9 cellular contexts compared by ENCODE assay signal in the genomic region with DNA sequence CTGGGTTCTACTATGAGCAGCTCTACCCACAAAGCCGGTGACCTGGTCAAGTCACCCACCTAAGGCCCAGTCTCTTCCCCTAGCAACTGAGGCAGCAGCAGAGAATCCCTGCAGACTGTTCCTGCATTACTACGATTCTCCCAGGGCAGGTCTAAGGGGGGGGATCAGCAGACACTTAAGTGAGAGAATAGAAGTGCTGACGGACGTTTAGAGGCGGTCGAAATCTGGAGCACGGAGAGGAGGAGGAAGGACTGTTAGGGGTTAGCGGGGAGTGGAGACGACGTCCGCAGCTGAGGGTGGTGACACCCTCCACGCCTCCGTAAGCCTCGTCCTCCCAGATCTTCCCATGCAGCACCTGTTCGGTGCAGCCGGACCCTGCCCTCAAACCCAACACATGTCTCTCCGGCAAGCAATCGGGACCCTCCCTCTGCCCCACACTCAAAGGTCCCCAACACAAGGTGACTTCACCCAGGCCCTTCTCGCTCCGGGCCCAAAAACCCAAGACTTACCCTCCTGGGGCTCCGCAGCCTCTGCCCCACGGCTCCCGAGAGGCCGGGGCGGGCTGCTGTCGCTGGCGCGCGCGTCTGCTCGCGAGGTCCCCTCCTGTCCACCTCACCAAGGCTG. TPM values are rescaled to one million over a fixed set of nuclear protein-coding genes. Genes with fewer than 3 reads are reported as not detected.
A peak's percentile ranks its signal among the peaks of the same experiment; 100 is the strongest.
DNase-seq lines count a peak whose midpoint lies in the region; ATAC-seq and TF ChIP-seq lines count a peak whose summit lies in the region.
"Not testable (repeated sequence)": the region's sequence is repeated elsewhere in the genome, so short reads cannot be mapped to it uniquely, and the experiment has no call there.
"Had no signal": no experiment of that assay in that cellular context is flagged by ENCODE, and none has a peak within 500 bp of the region (broad histone marks: within the 10 kb centered on the region; RNA-seq: fewer than 3 reads in every experiment).

No MANE protein-coding gene starts in this region.

- H3K79me2 ChIP-seq in neural progenitor cell (ENCODE audit: low read depth) = peaks cover 36% of the 10 kb centered on the region

- peak overlapping the region; percentile 80 for H3K4me3 ChIP-seq in effector memory CD4-positive, alpha-beta T cell (ENCODE audit: insufficient read depth, low read depth, low read length, poor library complexity, severe bottlenecking)
- H3K4me3 ChIP-seq in iPS-18a (ENCODE audit: low read length) = peak overlapping the region; percentile 75
- peak overlapping the region; percentile 84 for H3K4me3 ChIP-seq in neural progenitor cell
- peak overlapping the region; percentile 83 for H3K4me3 ChIP-seq in suprapubic skin

- peaks cover 38% of the 10 kb centered on the region for H3K36me3 Mint-ChIP-seq in activated T-helper 17 cell treated with anti-CD3 and anti-CD28 coated beads, Interleukin-2, amount 50 U/mL, for 72 hours (ENCODE audit: low read depth)
- H3K36me3 Mint-ChIP-seq in neural progenitor cell = not testable (repeated sequence)

- WGBS in suprapubic skin = 4% methylated on average over 16 of the region's 32 CpGs

- peak overlapping the region; percentile 45 for H2AFZ ChIP-seq in neural progenitor cell (replicated peaks)

- peak overlapping the region; percentile 68 for H3K9ac ChIP-seq in iPS-18a (ENCODE audit: low read length)
- H3K9ac ChIP-seq in neural progenitor cell = peak overlapping the region; percentile 84

- peak overlapping the region; percentile 85 for H3K27ac Mint-ChIP-seq in activated T-helper 17 cell treated with anti-CD3 and anti-CD28 coated beads, Interleukin-2, amount 50 U/mL, for 72 hours
- peak overlapping the region; percentile 63 for H3K27ac Mint-ChIP-seq in neural progenitor cell

- not testable (repeated sequence) for TF ChIP-seq POLR2A in suprapubic skin (IDR thresholded peaks at IDR 0.05)

- not testable (repeated sequence) for H3F3A ChIP-seq in neural progenitor cell (ENCODE audit: low read depth)

- not testable (repeated sequence) for H3K27me3 Mint-ChIP-seq in activated T-helper 17 cell treated with anti-CD3 and anti-CD28 coated beads, Interleukin-2, amount 50 U/mL, for 72 hours; neural progenitor cell (ENCODE audit: insufficient read depth, low read depth)

- TF ChIP-seq EP300 in suprapubic skin (IDR thresholded peaks at IDR 0.05) = not testable (repeated sequence)

- ATAC-seq in HG03135 (IDR thresholded peaks at IDR 0.05; ENCODE audit: unreplicated experiment) = peak; percentile 11
- peak; percentile 3 for ATAC-seq in activated T-helper 17 cell treated with anti-CD3 and anti-CD28 coated beads, Interleukin-2, amount 50 U/mL, for 72 hours (replicated peaks)

- not testable (repeated sequence) for H3K9me3 Mint-ChIP-seq in activated T-helper 17 cell treated with anti-CD3 and anti-CD28 coated beads, Interleukin-2, amount 50 U/mL, for 72 hours; neural progenitor cell

- H3K27ac ChIP-seq in RWPE1 (peak overlapping the region; percentile 82), suprapubic skin (peak overlapping the region; percentile 78)
- peak overlapping the region; percentile 68 for H3K27ac ChIP-seq in effector memory CD4-positive, alpha-beta T cell (ENCODE audit: insufficient read depth, low read length, poor library complexity, severe bottlenecking)
- not testable (repeated sequence) for H3K27ac ChIP-seq in iPS-18a (ENCODE audit: low read length); neural progenitor cell

- H3K4me2 ChIP-seq in neural progenitor cell = peak overlapping the region; percentile 89

- CTCF ChIA-PET in RWPE1 (lab: Yijun Ruan, JAX) = not testable (repeated sequence)

- H3K4me1 ChIP-seq in effector memory CD4-positive, alpha-beta T cell (ENCODE audit: control insufficient read depth, insufficient read depth, low read length, poor library complexity, severe bottlenecking); iPS-18a (ENCODE audit: control insufficient read depth, low read depth, low read length); neural progenitor cell; suprapubic skin: not testable (repeated sequence)

- not testable (repeated sequence) for TF ChIP-seq CTCF in RWPE1 (conservative IDR thresholded peaks at IDR 0.05; ENCODE audit: low read depth); neural progenitor cell (IDR thresholded peaks at IDR 0.05); suprapubic skin (IDR thresholded peaks at IDR 0.05)

- H4K20me1 ChIP-seq in neural progenitor cell (ENCODE audit: low read depth) = not testable (repeated sequence)

- POLR2A ChIA-PET in RWPE1 (lab: Yijun Ruan, JAX; ENCODE audit: low non-redundant PET) = not testable (repeated sequence)

- H3K4me3 Mint-ChIP-seq in activated T-helper 17 cell treated with anti-CD3 and anti-CD28 coated beads, Interleukin-2, amount 50 U/mL, for 72 hours = peak overlapping the region; percentile 91
- H3K4me3 Mint-ChIP-seq in neural progenitor cell = peak overlapping the region; percentile 95

- not testable (repeated sequence) for H3K9me3 ChIP-seq in effector memory CD4-positive, alpha-beta T cell (ENCODE audit: control insufficient read depth, low read length); iPS-18a (ENCODE audit: control insufficient read depth, low read depth, low read length); neural progenitor cell (ENCODE audit: low read depth); suprapubic skin

- peak; percentile 2 for DNase-seq in COLO668 (lab: John Stamatoyannopoulos, UW; ENCODE audit: unreplicated experiment)
- not testable (repeated sequence) for DNase-seq in RWPE1 (ENCODE audit: low spot score); effector memory CD4-positive, alpha-beta T cell; suprapubic skin (ENCODE audit: low spot score in 2 of 2)
- peak; percentile 3 for DNase-seq in neural progenitor cell (ENCODE audit: low spot score)

- not testable (repeated sequence) for H3K27me3 ChIP-seq in effector memory CD4-positive, alpha-beta T cell (replicated peaks; ENCODE audit: control insufficient read depth, insufficient read depth, low read length, poor library complexity, severe bottlenecking); iPS-18a (ENCODE audit: control insufficient read depth, insufficient read depth, low read length); neural progenitor cell; suprapubic skin

- H3K4me1 Mint-ChIP-seq in activated T-helper 17 cell treated with anti-CD3 and anti-CD28 coated beads, Interleukin-2, amount 50 U/mL, for 72 hours; neural progenitor cell: not testable (repeated sequence)

- not testable (repeated sequence) for H3K36me3 ChIP-seq in effector memory CD4-positive, alpha-beta T cell (ENCODE audit: control insufficient read depth, insufficient read depth, low read length); iPS-18a (ENCODE audit: control insufficient read depth, low read depth, low read length); neural progenitor cell; suprapubic skin

RNA-seq across cellular contexts. Expression of a gene that starts 0.6 kb away (rescaled TPM):
- total RNA-seq in activated T-helper 17 cell treated with anti-CD3 and anti-CD28 coated beads, Interleukin-2, amount 50 U/mL, for 72 hours = 100 to 1,000 TPM; 108 to 220 TPM
- total RNA-seq in neural progenitor cell (ENCODE audit: low replicate concordance) (14.1 and 16.2 TPM in 2 replicates), suprapubic skin (10 to 100 TPM; 26.1 to 46.8 (median 30.1) TPM)

RNA-seq across cellular contexts. Expression of a gene that starts 6.7 kb away (rescaled TPM):
- under 1 TPM in 1 of 2 donors, not detected in 1; 0.24 TPM for total RNA-seq in activated T-helper 17 cell treated with anti-CD3 and anti-CD28 coated beads, Interleukin-2, amount 50 U/mL, for 72 hours
- not detected in 2 replicates for total RNA-seq in neural progenitor cell (ENCODE audit: low replicate concordance)
- not detected for total RNA-seq in suprapubic skin
- total RNA-seq: HT1080 had no signal
